15 cellular contexts compared by ENCODE assay signal in genomic region chrX:145393702-145394235, GRCh38.
DNase-seq lines count a peak whose midpoint lies in the region; ATAC-seq and TF ChIP-seq lines count a peak whose summit lies in the region.
"Had no signal": no experiment of that assay in that cellular context is flagged by ENCODE, and none has a peak within 500 bp of the region (broad histone marks: within the 10 kb centered on the region; RNA-seq: fewer than 3 reads in every experiment).

No MANE protein-coding gene starts in this region.

- BruUV-seq in HCT116 (replicated peaks; lab: Mats Ljungman, UMichigan) (no TSS peak), PC-9 (replicated peaks; lab: Mats Ljungman, UMichigan) (no TSS peak)

- H3K36me3 ChIP-seq in HCT116 (ENCODE audit: control insufficient read depth in 1 of 2, insufficient read depth in 2 of 2, low read length in 2 of 2) (no peaks in the 10 kb centered on the region), PC-9 (ENCODE audit: low read depth) (no peaks in the 10 kb centered on the region)
- H3K36me3 ChIP-seq: BLaER1, transverse colon had no signal

- TF ChIP-seq POLR2A in HCT116 (IDR thresholded peaks at IDR 0.05; ENCODE audit: borderline replicate concordance, extremely low read depth, insufficient read depth, insufficient read length) = no peak

- H3K9me2 ChIP-seq in HCT116 (ENCODE audit: insufficient read depth) (no peaks in the 10 kb centered on the region), PC-9 (ENCODE audit: insufficient read depth) (no peaks in the 10 kb centered on the region; the same call in 1 of the 2 replicates)

- TF ChIP-seq RAD21 in HCT116 (IDR thresholded peaks at IDR 0.05; ENCODE audit: low read depth) = no peak

- H3K4me1 ChIP-seq in HCT116 (ENCODE audit: control insufficient read depth in 1 of 2, insufficient read depth in 2 of 2, low read length in 2 of 2) (no peaks in the 10 kb centered on the region), PC-9 (replicated peaks; ENCODE audit: insufficient read depth) (no peaks in the 10 kb centered on the region), foreskin keratinocyte (no peaks in the 10 kb centered on the region)
- H3K4me1 ChIP-seq: BLaER1, transverse colon had no signal

- no peaks in the 10 kb centered on the region for H4K20me1 ChIP-seq in HCT116 (ENCODE audit: insufficient read depth)
- H4K20me1 ChIP-seq in PC-9 (ENCODE audit: insufficient read depth) = no peaks in the 10 kb centered on the region
- H4K20me1 ChIP-seq: BLaER1 had no signal

- TF ChIP-seq CTCF in HCT116 (IDR thresholded peaks at IDR 0.05 in 2 of 3, conservative IDR thresholded peaks at IDR 0.05 in 1 of 3; ENCODE audit: borderline replicate concordance in 1 of 3, insufficient read depth in 1 of 3, low read depth in 2 of 3, low read length in 2 of 3) = peak in 2 of 3 experiments; percentile 25 to 40; a peak in 3 of 6 replicates
- TF ChIP-seq CTCF in PC-9 (conservative IDR thresholded peaks at IDR 0.05) = peak; percentile 71
- peak; percentile 28 for TF ChIP-seq CTCF in fibroblast of mammary gland (conservative IDR thresholded peaks at IDR 0.05; ENCODE audit: control insufficient read depth, insufficient read depth, low read depth, low read length)
- no peak for TF ChIP-seq CTCF in foreskin keratinocyte (conservative IDR thresholded peaks at IDR 0.05)

- no peaks in the 10 kb centered on the region for H3F3A ChIP-seq in PC-9 (ENCODE audit: insufficient read depth, low read depth)

- intact Hi-C loops in HCT116 (cut with micrococcal nuclease) (no loop called here), PC-9 (cut with micrococcal nuclease; ENCODE audit: unreplicated experiment) (no loop called here)

- H3K4me3 ChIP-seq in HCT116 (replicated peaks in 1 of 2; ENCODE audit: low read depth in 1 of 2, low read length in 2 of 2) = no peak overlapping the region
- H3K4me3 ChIP-seq in PC-9 = no peak overlapping the region
- H3K4me3 ChIP-seq in fibroblast of mammary gland (ENCODE audit: control insufficient read depth, low read depth, low read length) = no peak overlapping the region
- H3K4me3 ChIP-seq: BLaER1, transverse colon had no signal

- POLR2A ChIA-PET in HCT116 (lab: Charles Lee) = no interaction called here
- POLR2A ChIA-PET in PC-9 (lab: Charles Lee; ENCODE audit: unreplicated experiment) = no interaction called here

- no peak overlapping the region for H3K4me2 ChIP-seq in HCT116 (ENCODE audit: low read length)
- H3K4me2 ChIP-seq in PC-9 = no peak overlapping the region
- H3K4me2 ChIP-seq: BLaER1 had no signal

- RAD21 ChIA-PET in HCT116 (lab: Charles Lee; ENCODE audit: low non-redundant PET in 1 of 2, low total read pairs in 2 of 2, uncharacterized antibody in 2 of 2, unreplicated experiment in 2 of 2) = no interaction called here

- no peak overlapping the region for H3K9ac ChIP-seq in HCT116 (ENCODE audit: low read length)
- H3K9ac ChIP-seq: BLaER1 had no signal

- CTCF ChIA-PET in HCT116 (lab: Charles Lee) = no interaction called here
- CTCF ChIA-PET in PC-9 (lab: Charles Lee) = no interaction called here

- H3K9me3 ChIP-seq in HCT116 (ENCODE audit: control insufficient read depth in 1 of 2, insufficient read depth in 1 of 2, low read depth in 1 of 2, low read length in 2 of 2) (no peaks in the 10 kb centered on the region), PC-9 (ENCODE audit: insufficient read depth, low read depth) (no peaks in the 10 kb centered on the region)
- H3K9me3 ChIP-seq: transverse colon had no signal

- H3K27ac ChIP-seq in HCT116 (ENCODE audit: low read depth, low read length) (no peak overlapping the region), PC-9 (no peak overlapping the region), foreskin keratinocyte (no peak overlapping the region)
- H3K27ac ChIP-seq: BLaER1, epithelial cell of prostate, transverse colon had no signal

- no peak overlapping the region for H2AFZ ChIP-seq in HCT116 (ENCODE audit: low read depth, low read length, poor library complexity, severe bottlenecking)
- H2AFZ ChIP-seq in PC-9 = no peak overlapping the region

- ATAC-seq in HCT116 (no peak), HG03439 (IDR thresholded peaks at IDR 0.05; ENCODE audit: unreplicated experiment) (no peak), foreskin keratinocyte (no peak)
- ATAC-seq: sciatic nerve had no signal

- H3K27me3 ChIP-seq in HCT116 (ENCODE audit: insufficient read depth, low read length) (no peaks in the 10 kb centered on the region), PC-9 (ENCODE audit: insufficient read depth, low read depth) (no peaks in the 10 kb centered on the region), foreskin keratinocyte (no peaks in the 10 kb centered on the region)
- H3K27me3 ChIP-seq: transverse colon had no signal

- peak; percentile 53 for DNase-seq in DMS53 (lab: John Stamatoyannopoulos, UW)
- no peak for DNase-seq in HCT116 (ENCODE audit: low read depth, low spot score)
- peak in 1 of 2 experiments; percentile 0 for DNase-seq in PC-9
- no peak for DNase-seq in fibroblast of mammary gland (ENCODE audit: low read depth)
- DNase-seq in SW480 (ENCODE audit: low spot score) = no peak
- no peak for DNase-seq in putamen (ENCODE audit: low spot score)
- DNase-seq in foreskin keratinocyte = no peak
- DNase-seq: activated T-cell treated with anti-CD3 and anti-CD28 coated beads for 4 hours, anterior cingulate cortex, NCI-H1694, transverse colon had no signal

- H3K79me2 ChIP-seq in HCT116 (ENCODE audit: insufficient read depth, low read length) = no peaks in the 10 kb centered on the region
- H3K79me2 ChIP-seq in PC-9 (ENCODE audit: low read depth) = no peaks in the 10 kb centered on the region

TF ChIP-seq in HCT116, 20 proteins besides CTCF, POLR2A, EP300 and RAD21:
- TF ChIP-seq EZH2phosphoT487 (IDR thresholded peaks at IDR 0.05; ENCODE audit: borderline replicate concordance) (no peak), SIN3A (IDR thresholded peaks at IDR 0.05; ENCODE audit: low read depth) (no peak), SP1 (IDR thresholded peaks at IDR 0.05; ENCODE audit: low read depth) (no peak), CBX3 (IDR thresholded peaks at IDR 0.05; ENCODE audit: low read depth) (no peak)
- TF ChIP-seq, protein P1, sequence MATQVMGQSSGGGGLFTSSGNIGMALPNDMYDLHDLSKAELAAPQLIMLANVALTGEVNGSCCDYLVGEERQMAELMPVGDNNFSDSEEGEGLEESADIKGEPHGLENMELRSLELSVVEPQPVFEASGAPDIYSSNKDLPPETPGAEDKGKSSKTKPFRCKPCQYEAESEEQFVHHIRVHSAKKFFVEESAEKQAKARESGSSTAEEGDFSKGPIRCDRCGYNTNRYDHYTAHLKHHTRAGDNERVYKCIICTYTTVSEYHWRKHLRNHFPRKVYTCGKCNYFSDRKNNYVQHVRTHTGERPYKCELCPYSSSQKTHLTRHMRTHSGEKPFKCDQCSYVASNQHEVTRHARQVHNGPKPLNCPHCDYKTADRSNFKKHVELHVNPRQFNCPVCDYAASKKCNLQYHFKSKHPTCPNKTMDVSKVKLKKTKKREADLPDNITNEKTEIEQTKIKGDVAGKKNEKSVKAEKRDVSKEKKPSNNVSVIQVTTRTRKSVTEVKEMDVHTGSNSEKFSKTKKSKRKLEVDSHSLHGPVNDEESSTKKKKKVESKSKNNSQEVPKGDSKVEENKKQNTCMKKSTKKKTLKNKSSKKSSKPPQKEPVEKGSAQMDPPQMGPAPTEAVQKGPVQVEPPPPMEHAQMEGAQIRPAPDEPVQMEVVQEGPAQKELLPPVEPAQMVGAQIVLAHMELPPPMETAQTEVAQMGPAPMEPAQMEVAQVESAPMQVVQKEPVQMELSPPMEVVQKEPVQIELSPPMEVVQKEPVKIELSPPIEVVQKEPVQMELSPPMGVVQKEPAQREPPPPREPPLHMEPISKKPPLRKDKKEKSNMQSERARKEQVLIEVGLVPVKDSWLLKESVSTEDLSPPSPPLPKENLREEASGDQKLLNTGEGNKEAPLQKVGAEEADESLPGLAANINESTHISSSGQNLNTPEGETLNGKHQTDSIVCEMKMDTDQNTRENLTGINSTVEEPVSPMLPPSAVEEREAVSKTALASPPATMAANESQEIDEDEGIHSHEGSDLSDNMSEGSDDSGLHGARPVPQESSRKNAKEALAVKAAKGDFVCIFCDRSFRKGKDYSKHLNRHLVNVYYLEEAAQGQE (IDR thresholded peaks at IDR 0.05; ENCODE audit: low read depth) = no peak
- TF ChIP-seq, protein P2, sequence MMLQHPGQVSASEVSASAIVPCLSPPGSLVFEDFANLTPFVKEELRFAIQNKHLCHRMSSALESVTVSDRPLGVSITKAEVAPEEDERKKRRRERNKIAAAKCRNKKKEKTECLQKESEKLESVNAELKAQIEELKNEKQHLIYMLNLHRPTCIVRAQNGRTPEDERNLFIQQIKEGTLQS (IDR thresholded peaks at IDR 0.05) = no peak
